ENCODE assay signal across 8 cellular contexts in genomic region chr1:86914635-86914997, GRCh38. TPM values are rescaled to one million over a fixed set of nuclear protein-coding genes. Genes with fewer than 3 reads are reported as not detected.
A peak's percentile ranks its signal among the peaks of the same experiment; 100 is the strongest.
DNase-seq lines count a peak whose midpoint lies in the region; ATAC-seq and TF ChIP-seq lines count a peak whose summit lies in the region.

Gene HS2ST1 (plus strand): TSS chr1:86914635.

- H3K79me2 ChIP-seq in neural cell (replicated peaks; ENCODE audit: insufficient read depth, low read length): peaks cover 69% of the 10 kb centered on the region

- H3K4me2 ChIP-seq in neural cell (ENCODE audit: low read length): peak within 1 kb of the TSS; percentile 90

- POLR2A ChIA-PET in CD4-positive, alpha-beta memory T cell (lab: Charles Lee; ENCODE audit: partially characterized antibody): interaction anchor here (0.8 to 6.0 kb wide), 22 partner anchors 9 to 1769 kb away, joined by 3 to 74 read pairs (median 4); partner anchors contain the start of genes BCL10, LMO4, ODF2L and PKN2

- H3K4me3 ChIP-seq in CD4-positive, alpha-beta memory T cell (ENCODE audit: low read length in 2 of 2): peak within 1 kb of the TSS; percentile 82 to 91
- H3K4me3 ChIP-seq in neural cell (ENCODE audit: low read length): peak within 1 kb of the TSS; percentile 90

- no peak for DNase-seq in CD4-positive, alpha-beta memory T cell
- DNase-seq in M059J (ENCODE audit: low read depth) (no peak), LoVo (ENCODE audit: low spot score) (no peak), GM10266 (ENCODE audit: extremely low spot score) (no peak)
- no peak for DNase-seq in stimulated activated CD8-positive, alpha-beta memory T cell treated with anti-CD3 and anti-CD28 coated beads, Interleukin-4, amount 100 ng/mL, for 48 hours

- CTCF ChIA-PET in CD4-positive, alpha-beta memory T cell (lab: Charles Lee; ENCODE audit: partially characterized antibody): interaction anchor here (0.7 to 4.9 kb wide), 9 partner anchors 11 to 1970 kb away, joined by 3 to 40 read pairs (median 3); partner anchors contain the start of gene SH3GLB1

- H3K27ac ChIP-seq in CD4-positive, alpha-beta memory T cell (ENCODE audit: low read depth, low read length): peak within 1 kb of the TSS; percentile 81
- peak within 1 kb of the TSS; percentile 94 for H3K27ac ChIP-seq in neural cell (ENCODE audit: low read length)

- H3K9me3 ChIP-seq in CD4-positive, alpha-beta memory T cell (ENCODE audit: control insufficient read depth in 1 of 2, low read length in 2 of 2): no peaks in the 10 kb centered on the region
- H3K9me3 ChIP-seq in neural cell (ENCODE audit: low read length): no peaks in the 10 kb centered on the region

- peaks cover 15 to 16% of the 10 kb centered on the region in 2 donors for H3K36me3 Mint-ChIP-seq in CD4-positive, alpha-beta memory T cell

- no peaks in the 10 kb centered on the region for H4K20me1 ChIP-seq in neural cell (ENCODE audit: insufficient read depth)

- TF ChIP-seq EP300 in neural cell (conservative IDR thresholded peaks at IDR 0.05; ENCODE audit: poor library complexity, severe bottlenecking): no peak

- peaks cover 42% of the 10 kb centered on the region for H3K4me1 ChIP-seq in CD4-positive, alpha-beta memory T cell (ENCODE audit: insufficient read depth, low read length)

- intact Hi-C loops in CD4-positive, alpha-beta memory T cell (cut with micrococcal nuclease): loop anchor here (1.0 to 10.0 kb wide), 9 partner anchors 50 to 1976 kb away; partner anchors contain the start of genes GTF2B, LMO4, ODF2L and SH3GLB1

- no peak for ATAC-seq in GM18909 (IDR thresholded peaks at IDR 0.05; ENCODE audit: poor library complexity, unreplicated experiment)

- H3K4me3 Mint-ChIP-seq in CD4-positive, alpha-beta memory T cell: no peak within 1 kb of the TSS

- H2AFZ ChIP-seq in neural cell (ENCODE audit: low read depth, low read length): peak within 1 kb of the TSS; percentile 78

- H3F3A ChIP-seq in neural cell (ENCODE audit: insufficient read depth, low read length, poor library complexity, severe bottlenecking): no peaks in the 10 kb centered on the region

- H3K27me3 Mint-ChIP-seq in CD4-positive, alpha-beta memory T cell: no peaks in the 10 kb centered on the region

- no peaks in the 10 kb centered on the region for H3K9me3 Mint-ChIP-seq in CD4-positive, alpha-beta memory T cell

- H3K4me1 Mint-ChIP-seq in CD4-positive, alpha-beta memory T cell: peaks cover 24 to 38% (median 35%) of the 10 kb centered on the region in 4 donors

- H3K27ac Mint-ChIP-seq in CD4-positive, alpha-beta memory T cell: no peak within 1 kb of the TSS

- no peaks in the 10 kb centered on the region for H3K36me3 ChIP-seq in CD4-positive, alpha-beta memory T cell (ENCODE audit: insufficient read depth, low read length)
- H3K36me3 ChIP-seq in neural cell (ENCODE audit: insufficient read depth, low read length): no peaks in the 10 kb centered on the region

- no peak for TF ChIP-seq RAD21 in neural cell (conservative IDR thresholded peaks at IDR 0.05)

- in situ Hi-C loops in endometrial microvascular endothelial cells (cut with HindIII; ENCODE audit: inconsistent ontology term, low pct_unique_long_range_greater_than_20kb, low sequenced_read_pairs): loop anchor here (25.0 kb wide), 1 partner anchor 177 kb away; no protein-coding TSS in a partner anchor

- H3K9ac ChIP-seq in neural cell (ENCODE audit: low read length): peak within 1 kb of the TSS; percentile 88

- H3K9me2 ChIP-seq in neural cell (ENCODE audit: insufficient read depth, low read length): no peaks in the 10 kb centered on the region

- no peak for TF ChIP-seq CTCF in neural cell (IDR thresholded peaks at IDR 0.05; ENCODE audit: poor library complexity, severe bottlenecking)
- no peak for TF ChIP-seq CTCF in GM10266 (IDR thresholded peaks at IDR 0.05; ENCODE audit: control insufficient read depth, insufficient read depth, low read depth, missing control alignments)

- no peaks in the 10 kb centered on the region for H3K27me3 ChIP-seq in CD4-positive, alpha-beta memory T cell (ENCODE audit: insufficient read depth, low read length)
- no peaks in the 10 kb centered on the region for H3K27me3 ChIP-seq in neural cell (ENCODE audit: insufficient read depth, low read depth, low read length)

TF ChIP-seq in neural cell, 6 proteins besides CTCF, POLR2A, EP300 and RAD21:
- TF ChIP-seq SMC3 (conservative IDR thresholded peaks at IDR 0.05; ENCODE audit: poor library complexity): peak; percentile 42
- peak; percentile 41 for TF ChIP-seq REST (IDR thresholded peaks at IDR 0.05; ENCODE audit: borderline replicate concordance)
- TF ChIP-seq POLR2AphosphoS5 (IDR thresholded peaks at IDR 0.05): peak; percentile 88
- TF ChIP-seq TAF1 (IDR thresholded peaks at IDR 0.05; ENCODE audit: low read depth): no peak

RNA-seq across cellular contexts. Expression of gene HS2ST1, which starts in this region (rescaled TPM):
- 10 to 100 TPM; 15.8 TPM for total RNA-seq in CD4-positive, alpha-beta memory T cell
- polyA plus RNA-seq in CD4-positive, alpha-beta memory T cell: 1 to 10 TPM; 5.4 to 6.7 TPM
- 18.5 and 32.5 TPM in 2 replicates for total RNA-seq in M059J (2014; rRNA removed; shearing (Covaris generic))
- 20.3 TPM for total RNA-seq in endometrial microvascular endothelial cells (ENCODE audit: inconsistent ontology term)
- polyA plus RNA-seq in neural cell: 22.2 and 24.7 TPM in 2 replicates
- polyA minus RNA-seq in neural cell: 51.6 and 57.3 TPM in 2 replicates
